ENCODE assay signal across 19 cellular contexts in genomic region chr7:116614509-116615285, GRCh38. TPM values are rescaled to one million over a fixed set of nuclear protein-coding genes. Genes with fewer than 3 reads are reported as not detected.
A peak's percentile ranks its signal among the peaks of the same experiment; 100 is the strongest.
DNase-seq lines count a peak whose midpoint lies in the region; ATAC-seq and TF ChIP-seq lines count a peak whose summit lies in the region.
"Had no signal": no experiment of that assay in that cellular context is flagged by ENCODE, and none has a peak within 500 bp of the region (broad histone marks: within the 10 kb centered on the region; RNA-seq: fewer than 3 reads in every experiment).

No MANE protein-coding gene starts in this region.

- H3K4me3 Mint-ChIP-seq in Calu3 (ENCODE audit: low read depth, unreplicated experiment) (no peak overlapping the region), neural crest cell (no peak overlapping the region)

- DNase-seq in Calu3 (peak; percentile 6), body of pancreas (peak in 1 of 4 donors; percentile 14), left colon (no peak), neural crest cell (ENCODE audit: low read depth, low spot score) (no peak), A673 (ENCODE audit: low spot score) (no peak), NCI-H1105 (lab: John Stamatoyannopoulos, UW) (no peak), erythroblast (lab: John Stamatoyannopoulos, UW) (no peak), SJCRH30 (no peak)
- DNase-seq: COR-L47, DMS53, Karpas-422, MM.1S, NCI-H1105 treated with DMSO at 0.1 percent for 48 hours, NCI-H187, NCI-H2171 treated with DMSO at 0.1 percent for 48 hours, NCI-H510A treated with DMSO at 0.1 percent for 48 hours, SHP77 treated with DMSO at 0.1 percent for 48 hours had no signal

- H3K27me3 Mint-ChIP-seq in Calu3 (ENCODE audit: unreplicated experiment) = no peaks in the 10 kb centered on the region
- no peaks in the 10 kb centered on the region for H3K27me3 Mint-ChIP-seq in neural crest cell (ENCODE audit: low read depth)

- POLR2A ChIA-PET in A673 (lab: Charles Lee; ENCODE audit: low non-redundant PET) = no interaction called here

- H3K27ac Mint-ChIP-seq in Calu3 (ENCODE audit: unreplicated experiment) = peak overlapping the region; percentile 17
- H3K27ac Mint-ChIP-seq in neural crest cell (ENCODE audit: unreplicated experiment) = peak overlapping the region; percentile 44

- intact Hi-C loops in Calu3 (cut with micrococcal nuclease; ENCODE audit: unreplicated experiment) (loop anchor here (5.0 kb wide), 1 partner anchor 193 kb away; no protein-coding TSS in a partner anchor), body of pancreas (cut with DNase I) (no loop called here), left colon (cut with DNase I, micrococcal nuclease) (no loop called here), A673 (cut with micrococcal nuclease; ENCODE audit: unreplicated experiment) (no loop called here)

- ATAC-seq in body of pancreas (peak; percentile 70), left colon (peak; percentile 68)
- ATAC-seq: GM12878 had no signal

- H3K4me1 ChIP-seq in body of pancreas (peaks cover 23% of the 10 kb centered on the region), A673 (ENCODE audit: insufficient read depth, low read length, poor library complexity, severe bottlenecking) (no peaks in the 10 kb centered on the region), SJCRH30 (no peaks in the 10 kb centered on the region; the same call in 1 of the 2 replicates)

- TF ChIP-seq CTCF in Calu3 (IDR thresholded peaks at IDR 0.05; ENCODE audit: unreplicated experiment) (no peak), body of pancreas (IDR thresholded peaks at IDR 0.05) (no peak), neural crest cell (conservative IDR thresholded peaks at IDR 0.05) (no peak), A673 (conservative IDR thresholded peaks at IDR 0.05; ENCODE audit: low read depth, low read length) (no peak)

- WGBS in body of pancreas, 2 donors = 55 to 59% methylated on average over 7 of the region's 7 CpGs

- H3K9me3 Mint-ChIP-seq in Calu3 (ENCODE audit: low read depth, unreplicated experiment) (no peaks in the 10 kb centered on the region), neural crest cell (peaks cover 4% of the 10 kb centered on the region)

- BruUV-seq in Calu3 (replicated peaks; lab: Mats Ljungman, UMichigan) (no TSS peak), A673 (replicated peaks; lab: Mats Ljungman, UMichigan) (no TSS peak)

- no peaks in the 10 kb centered on the region for H3K9me3 ChIP-seq in body of pancreas
- H3K9me3 ChIP-seq in A673 (ENCODE audit: low read depth, low read length, poor library complexity, severe bottlenecking) = no peaks in the 10 kb centered on the region
- no peaks in the 10 kb centered on the region for H3K9me3 ChIP-seq in SJCRH30 (replicated peaks)

- H3K36me3 Mint-ChIP-seq in Calu3 (ENCODE audit: insufficient read depth, unreplicated experiment) = no peaks in the 10 kb centered on the region
- no peaks in the 10 kb centered on the region for H3K36me3 Mint-ChIP-seq in neural crest cell (ENCODE audit: low read depth)

- H3K27me3 ChIP-seq in body of pancreas = no peaks in the 10 kb centered on the region
- H3K27me3 ChIP-seq in A673 (replicated peaks; ENCODE audit: insufficient read depth, low read depth, low read length, poor library complexity) = no peaks in the 10 kb centered on the region
- H3K27me3 ChIP-seq in SJCRH30 = no peaks in the 10 kb centered on the region

- H3K4me3 ChIP-seq in body of pancreas (no peak overlapping the region), A673 (ENCODE audit: low read depth, low read length, poor library complexity, severe bottlenecking) (no peak overlapping the region), SJCRH30 (no peak overlapping the region)
- H3K4me3 ChIP-seq: GM12878 had no signal

- H3K36me3 ChIP-seq in body of pancreas (replicated peaks in 1 of 2; ENCODE audit: insufficient read depth in 1 of 2, low read depth in 2 of 2) (no peaks in the 10 kb centered on the region), A673 (ENCODE audit: insufficient read depth, low read length, poor library complexity, severe bottlenecking) (no peaks in the 10 kb centered on the region), SJCRH30 (no peaks in the 10 kb centered on the region)

- H3K4me1 Mint-ChIP-seq in Calu3 (ENCODE audit: low read depth, unreplicated experiment) (peaks cover 51% of the 10 kb centered on the region), neural crest cell (peaks cover 24% of the 10 kb centered on the region)

- CTCF ChIA-PET in Calu3 (lab: Charles Lee) = no interaction called here
- CTCF ChIA-PET in A673 (lab: Charles Lee) = no interaction called here

- no peak for TF ChIP-seq POLR2A in body of pancreas (IDR thresholded peaks at IDR 0.05)
- TF ChIP-seq POLR2A in erythroblast (IDR thresholded peaks at IDR 0.05; ENCODE audit: low read length) = no peak

- no peak overlapping the region for H3K27ac ChIP-seq in body of pancreas
- H3K27ac ChIP-seq in A673 (ENCODE audit: low read depth, low read length, poor library complexity, severe bottlenecking) = no peak overlapping the region
- no peak overlapping the region for H3K27ac ChIP-seq in SJCRH30
- H3K27ac ChIP-seq: C4-2B had no signal

RNA-seq across cellular contexts. Expression of gene MET, which starts 57.3 kb away (rescaled TPM):
- total RNA-seq in Calu3 (2022) (242 and 249 TPM in 2 replicates), body of pancreas (10 to 100 TPM; 21.3 to 23.7 TPM), left colon (10 to 100 TPM; 41.2 TPM), neural crest cell (3.4 and 4.0 TPM in 2 replicates), A673 (2021) (5.7 and 6.8 TPM in 2 replicates)
- 121 and 129 TPM in 2 replicates for total RNA-seq in SJCRH30 (2014; rRNA removed; shearing (Covaris generic))
